Comparison of ENCODE assay signal across 1 cellular context in the genomic region with DNA sequence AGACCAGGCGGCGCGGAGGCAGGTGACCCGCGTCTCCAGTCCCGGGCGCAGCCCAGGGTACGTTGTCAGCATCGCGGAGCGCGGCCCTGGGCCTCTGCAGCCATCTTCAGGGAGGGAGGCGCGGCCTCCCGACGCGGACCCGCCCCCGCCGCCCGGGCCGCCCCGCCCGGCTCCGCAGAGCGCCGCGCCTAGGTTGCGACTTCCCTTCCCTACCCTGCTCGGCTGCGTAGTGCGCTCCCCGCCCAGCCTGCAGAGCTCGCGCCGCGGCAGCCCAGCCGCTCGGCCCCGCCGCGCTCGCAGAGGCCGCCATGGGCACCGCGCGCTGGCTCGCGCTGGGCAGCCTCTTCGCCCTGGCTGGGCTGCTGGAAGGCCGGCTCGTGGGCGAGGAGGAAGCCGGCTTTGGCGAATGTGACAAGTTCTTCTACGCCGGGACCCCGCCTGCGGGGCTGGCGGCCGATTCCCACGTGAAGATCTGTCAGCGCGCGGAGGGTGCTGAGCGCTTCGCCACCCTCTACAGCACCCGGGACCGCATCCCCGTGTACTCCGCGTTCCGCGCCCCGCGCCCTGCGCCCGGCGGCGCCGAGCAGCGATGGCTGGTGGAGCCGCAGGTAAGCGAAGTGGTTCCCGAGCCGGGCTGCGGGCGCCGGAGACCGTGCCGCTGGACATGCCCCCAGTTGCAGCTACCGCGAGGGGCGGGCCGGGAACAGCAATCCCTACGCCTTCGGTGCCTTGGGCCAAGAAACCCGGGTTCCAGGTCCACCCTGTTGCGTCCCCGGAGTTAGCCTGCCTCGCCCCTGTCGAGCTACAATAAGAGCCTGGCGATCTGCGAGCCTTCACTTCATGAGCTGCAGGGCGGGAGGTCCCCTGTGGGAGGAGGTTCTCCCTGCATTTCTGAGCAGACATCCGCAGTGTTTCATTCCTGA.
TF ChIP-seq lines count a peak whose summit lies in the region.

A gene with protein sequence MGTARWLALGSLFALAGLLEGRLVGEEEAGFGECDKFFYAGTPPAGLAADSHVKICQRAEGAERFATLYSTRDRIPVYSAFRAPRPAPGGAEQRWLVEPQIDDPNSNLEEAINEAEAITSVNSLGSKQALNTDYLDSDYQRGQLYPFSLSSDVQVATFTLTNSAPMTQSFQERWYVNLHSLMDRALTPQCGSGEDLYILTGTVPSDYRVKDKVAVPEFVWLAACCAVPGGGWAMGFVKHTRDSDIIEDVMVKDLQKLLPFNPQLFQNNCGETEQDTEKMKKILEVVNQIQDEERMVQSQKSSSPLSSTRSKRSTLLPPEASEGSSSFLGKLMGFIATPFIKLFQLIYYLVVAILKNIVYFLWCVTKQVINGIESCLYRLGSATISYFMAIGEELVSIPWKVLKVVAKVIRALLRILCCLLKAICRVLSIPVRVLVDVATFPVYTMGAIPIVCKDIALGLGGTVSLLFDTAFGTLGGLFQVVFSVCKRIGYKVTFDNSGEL (plus strand): TSS at position 227 of the 923 bp plus-strand sequence. CDS start 82 bp downstream, at position 309.

TF ChIP-seq in K562, 482 proteins besides CTCF, POLR2A, EP300 and RAD21 (continued from another document and continues in another):
- TF ChIP-seq, protein P1, sequence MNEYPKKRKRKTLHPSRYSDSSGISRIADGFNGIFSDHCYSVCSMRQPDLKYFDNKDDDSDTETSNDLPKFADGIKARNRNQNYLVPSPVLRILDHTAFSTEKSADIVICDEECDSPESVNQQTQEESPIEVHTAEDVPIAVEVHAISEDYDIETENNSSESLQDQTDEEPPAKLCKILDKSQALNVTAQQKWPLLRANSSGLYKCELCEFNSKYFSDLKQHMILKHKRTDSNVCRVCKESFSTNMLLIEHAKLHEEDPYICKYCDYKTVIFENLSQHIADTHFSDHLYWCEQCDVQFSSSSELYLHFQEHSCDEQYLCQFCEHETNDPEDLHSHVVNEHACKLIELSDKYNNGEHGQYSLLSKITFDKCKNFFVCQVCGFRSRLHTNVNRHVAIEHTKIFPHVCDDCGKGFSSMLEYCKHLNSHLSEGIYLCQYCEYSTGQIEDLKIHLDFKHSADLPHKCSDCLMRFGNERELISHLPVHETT (CRISPR knock-in tag; conservative IDR thresholded peaks at IDR 0.05 in 1 of 2, IDR thresholded peaks at IDR 0.05 in 1 of 2) = peak in 1 of 2 experiments; percentile 63; a peak in 1 of 4 replicates
- TF ChIP-seq KAT8 (IDR thresholded peaks at IDR 0.05; ENCODE audit: low read depth) (no peak), E2F3 (CRISPR knock-in tag; IDR thresholded peaks at IDR 0.05) (peak; percentile 38), SPI1 (IDR thresholded peaks at IDR 0.05; ENCODE audit: borderline replicate concordance, low read depth, low read length) (peak; percentile 52; the same call in 1 of the 2 replicates), CEBPG (CRISPR knock-in tag; IDR thresholded peaks at IDR 0.05) (peak; percentile 12; the same call in 1 of the 2 replicates), CEBPG (tag; conservative IDR thresholded peaks at IDR 0.05 in 1 of 2, IDR thresholded peaks at IDR 0.05 in 1 of 2) (no peak), HNRNPLL (IDR thresholded peaks at IDR 0.05; ENCODE audit: low read depth, low read length, poor library complexity, severe bottlenecking) (peak; percentile 71), ELF1 (tag; IDR thresholded peaks at IDR 0.05) (no peak), BRD9 (IDR thresholded peaks at IDR 0.05; ENCODE audit: low read depth, partially characterized antibody) (no peak), ZNF316 (IDR thresholded peaks at IDR 0.05) (no peak), NFIC (IDR thresholded peaks at IDR 0.05) (0 out of 2 replicates have a peak, but pooled peaks have one; percentile 12), RNF2 (IDR thresholded peaks at IDR 0.05) (no peak), PRPF4 (IDR thresholded peaks at IDR 0.05; ENCODE audit: insufficient read depth, low read depth, low read length, poor library complexity, severe bottlenecking) (no peak), CHD2 (IDR thresholded peaks at IDR 0.05; ENCODE audit: low read depth, low read length) (0 out of 2 replicates have a peak, but pooled peaks have one; percentile 5), NFE2L1 (tag; IDR thresholded peaks at IDR 0.05; ENCODE audit: borderline replicate concordance, low read depth) (no peak), BDP1 (IDR thresholded peaks at IDR 0.05; ENCODE audit: insufficient read depth, insufficient read length) (no peak), ZNF41 (CRISPR knock-in tag; conservative IDR thresholded peaks at IDR 0.05) (no peak), YBX1 (IDR thresholded peaks at IDR 0.05) (no peak), RBM25 (IDR thresholded peaks at IDR 0.05; ENCODE audit: low read depth, low read length, severe bottlenecking) (no peak), TEAD1 (CRISPR knock-in tag; IDR thresholded peaks at IDR 0.05) (no peak), ZNF140 (CRISPR knock-in tag; IDR thresholded peaks at IDR 0.05) (no peak), HMGN3 (IDR thresholded peaks at IDR 0.05; ENCODE audit: borderline replicate concordance, extremely low read depth, insufficient read length, low read depth, low read length) (peak; percentile 76), CBX5 (IDR thresholded peaks at IDR 0.05; ENCODE audit: borderline replicate concordance, low read depth) (no peak), ARID2 (IDR thresholded peaks at IDR 0.05) (no peak), ZNF699 (CRISPR knock-in tag; IDR thresholded peaks at IDR 0.05; ENCODE audit: insufficient replicate concordance) (no peak), SIN3B (IDR thresholded peaks at IDR 0.05; ENCODE audit: low read depth) (0 out of 2 replicates have a peak, but pooled peaks have one; percentile 32), ZNF324 (CRISPR knock-in tag; IDR thresholded peaks at IDR 0.05) (no peak), BHLHE40 (IDR thresholded peaks at IDR 0.05; ENCODE audit: low read length) (peak; percentile 23; the same call in 1 of the 2 replicates), MYC (IDR thresholded peaks at IDR 0.05; ENCODE audit: low read depth, low read length) (peak; percentile 43; the same call in 1 of the 2 replicates), MYC (CRISPR knock-in tag; IDR thresholded peaks at IDR 0.05; ENCODE audit: borderline replicate concordance, low read depth) (no peak; the same call in 1 of the 2 replicates), ZNF785 (CRISPR knock-in tag; IDR thresholded peaks at IDR 0.05) (no peak), POLR2B (IDR thresholded peaks at IDR 0.05; ENCODE audit: low read depth, partially characterized antibody) (peak; percentile 31), LCOR (CRISPR knock-in tag; IDR thresholded peaks at IDR 0.05) (no peak), ZNF57 (CRISPR knock-in tag; IDR thresholded peaks at IDR 0.05) (no peak), SRSF3 (IDR thresholded peaks at IDR 0.05; ENCODE audit: insufficient read depth, low read length) (no peak), TCFL5 (CRISPR knock-in tag; conservative IDR thresholded peaks at IDR 0.05) (no peak), MEIS2 (IDR thresholded peaks at IDR 0.05; ENCODE audit: partially characterized antibody) (peak; percentile 20), KDM5B (IDR thresholded peaks at IDR 0.05; ENCODE audit: insufficient replicate concordance, low read depth, low read length) (peak; percentile 79), GABPA (tag; conservative IDR thresholded peaks at IDR 0.05; ENCODE audit: low read depth) (peak; percentile 15; the same call in 1 of the 2 replicates), MTA3 (IDR thresholded peaks at IDR 0.05; ENCODE audit: borderline replicate concordance) (0 out of 2 replicates have a peak, but pooled peaks have one; percentile 33), POLR2G (IDR thresholded peaks at IDR 0.05; ENCODE audit: low read depth, low read length) (peak; percentile 92), ATF1 (CRISPR knock-in tag; IDR thresholded peaks at IDR 0.05) (no peak), ATF1 (tag; IDR thresholded peaks at IDR 0.05) (peak; percentile 52), RAD51 (IDR thresholded peaks at IDR 0.05; ENCODE audit: borderline replicate concordance, low read depth) (no peak), RBM39 (optimal IDR thresholded peaks at IDR 0.05; ENCODE audit: low read depth, low read length) (no peak)
- TF ChIP-seq, protein P2, sequence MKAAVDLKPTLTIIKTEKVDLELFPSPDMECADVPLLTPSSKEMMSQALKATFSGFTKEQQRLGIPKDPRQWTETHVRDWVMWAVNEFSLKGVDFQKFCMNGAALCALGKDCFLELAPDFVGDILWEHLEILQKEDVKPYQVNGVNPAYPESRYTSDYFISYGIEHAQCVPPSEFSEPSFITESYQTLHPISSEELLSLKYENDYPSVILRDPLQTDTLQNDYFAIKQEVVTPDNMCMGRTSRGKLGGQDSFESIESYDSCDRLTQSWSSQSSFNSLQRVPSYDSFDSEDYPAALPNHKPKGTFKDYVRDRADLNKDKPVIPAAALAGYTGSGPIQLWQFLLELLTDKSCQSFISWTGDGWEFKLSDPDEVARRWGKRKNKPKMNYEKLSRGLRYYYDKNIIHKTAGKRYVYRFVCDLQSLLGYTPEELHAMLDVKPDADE (conservative IDR thresholded peaks at IDR 0.05; ENCODE audit: control insufficient read depth, low read depth, low read length) = 0 out of 2 replicates have a peak, but pooled peaks have one; percentile 12
- TF ChIP-seq, protein P3, sequence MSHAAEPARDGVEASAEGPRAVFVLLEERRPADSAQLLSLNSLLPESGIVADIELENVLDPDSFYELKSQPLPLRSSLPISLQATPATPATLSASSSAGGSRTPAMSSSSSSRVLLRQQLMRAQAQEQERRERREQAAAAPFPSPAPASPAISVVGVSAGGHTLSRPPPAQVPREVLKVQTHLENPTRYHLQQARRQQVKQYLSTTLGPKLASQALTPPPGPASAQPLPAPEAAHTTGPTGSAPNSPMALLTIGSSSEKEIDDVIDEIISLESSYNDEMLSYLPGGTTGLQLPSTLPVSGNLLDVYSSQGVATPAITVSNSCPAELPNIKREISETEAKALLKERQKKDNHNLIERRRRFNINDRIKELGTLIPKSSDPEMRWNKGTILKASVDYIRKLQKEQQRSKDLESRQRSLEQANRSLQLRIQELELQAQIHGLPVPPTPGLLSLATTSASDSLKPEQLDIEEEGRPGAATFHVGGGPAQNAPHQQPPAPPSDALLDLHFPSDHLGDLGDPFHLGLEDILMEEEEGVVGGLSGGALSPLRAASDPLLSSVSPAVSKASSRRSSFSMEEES (CRISPR knock-in tag; IDR thresholded peaks at IDR 0.05) = no peak
- TF ChIP-seq, protein P4, sequence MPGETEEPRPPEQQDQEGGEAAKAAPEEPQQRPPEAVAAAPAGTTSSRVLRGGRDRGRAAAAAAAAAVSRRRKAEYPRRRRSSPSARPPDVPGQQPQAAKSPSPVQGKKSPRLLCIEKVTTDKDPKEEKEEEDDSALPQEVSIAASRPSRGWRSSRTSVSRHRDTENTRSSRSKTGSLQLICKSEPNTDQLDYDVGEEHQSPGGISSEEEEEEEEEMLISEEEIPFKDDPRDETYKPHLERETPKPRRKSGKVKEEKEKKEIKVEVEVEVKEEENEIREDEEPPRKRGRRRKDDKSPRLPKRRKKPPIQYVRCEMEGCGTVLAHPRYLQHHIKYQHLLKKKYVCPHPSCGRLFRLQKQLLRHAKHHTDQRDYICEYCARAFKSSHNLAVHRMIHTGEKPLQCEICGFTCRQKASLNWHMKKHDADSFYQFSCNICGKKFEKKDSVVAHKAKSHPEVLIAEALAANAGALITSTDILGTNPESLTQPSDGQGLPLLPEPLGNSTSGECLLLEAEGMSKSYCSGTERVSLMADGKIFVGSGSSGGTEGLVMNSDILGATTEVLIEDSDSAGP (CRISPR knock-in tag; IDR thresholded peaks at IDR 0.05) = no peak
- TF ChIP-seq, protein P5, sequence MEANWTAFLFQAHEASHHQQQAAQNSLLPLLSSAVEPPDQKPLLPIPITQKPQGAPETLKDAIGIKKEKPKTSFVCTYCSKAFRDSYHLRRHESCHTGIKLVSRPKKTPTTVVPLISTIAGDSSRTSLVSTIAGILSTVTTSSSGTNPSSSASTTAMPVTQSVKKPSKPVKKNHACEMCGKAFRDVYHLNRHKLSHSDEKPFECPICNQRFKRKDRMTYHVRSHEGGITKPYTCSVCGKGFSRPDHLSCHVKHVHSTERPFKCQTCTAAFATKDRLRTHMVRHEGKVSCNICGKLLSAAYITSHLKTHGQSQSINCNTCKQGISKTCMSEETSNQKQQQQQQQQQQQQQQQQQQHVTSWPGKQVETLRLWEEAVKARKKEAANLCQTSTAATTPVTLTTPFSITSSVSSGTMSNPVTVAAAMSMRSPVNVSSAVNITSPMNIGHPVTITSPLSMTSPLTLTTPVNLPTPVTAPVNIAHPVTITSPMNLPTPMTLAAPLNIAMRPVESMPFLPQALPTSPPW (CRISPR knock-in tag; IDR thresholded peaks at IDR 0.05) = peak; percentile 83
- TF ChIP-seq, protein P6, sequence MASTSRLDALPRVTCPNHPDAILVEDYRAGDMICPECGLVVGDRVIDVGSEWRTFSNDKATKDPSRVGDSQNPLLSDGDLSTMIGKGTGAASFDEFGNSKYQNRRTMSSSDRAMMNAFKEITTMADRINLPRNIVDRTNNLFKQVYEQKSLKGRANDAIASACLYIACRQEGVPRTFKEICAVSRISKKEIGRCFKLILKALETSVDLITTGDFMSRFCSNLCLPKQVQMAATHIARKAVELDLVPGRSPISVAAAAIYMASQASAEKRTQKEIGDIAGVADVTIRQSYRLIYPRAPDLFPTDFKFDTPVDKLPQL (IDR thresholded peaks at IDR 0.05; ENCODE audit: extremely low read depth, insufficient read length) = no peak
- TF ChIP-seq, protein P7, sequence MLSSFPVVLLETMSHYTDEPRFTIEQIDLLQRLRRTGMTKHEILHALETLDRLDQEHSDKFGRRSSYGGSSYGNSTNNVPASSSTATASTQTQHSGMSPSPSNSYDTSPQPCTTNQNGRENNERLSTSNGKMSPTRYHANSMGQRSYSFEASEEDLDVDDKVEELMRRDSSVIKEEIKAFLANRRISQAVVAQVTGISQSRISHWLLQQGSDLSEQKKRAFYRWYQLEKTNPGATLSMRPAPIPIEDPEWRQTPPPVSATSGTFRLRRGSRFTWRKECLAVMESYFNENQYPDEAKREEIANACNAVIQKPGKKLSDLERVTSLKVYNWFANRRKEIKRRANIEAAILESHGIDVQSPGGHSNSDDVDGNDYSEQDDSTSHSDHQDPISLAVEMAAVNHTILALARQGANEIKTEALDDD (IDR thresholded peaks at IDR 0.05) = no peak
- TF ChIP-seq, protein P8, sequence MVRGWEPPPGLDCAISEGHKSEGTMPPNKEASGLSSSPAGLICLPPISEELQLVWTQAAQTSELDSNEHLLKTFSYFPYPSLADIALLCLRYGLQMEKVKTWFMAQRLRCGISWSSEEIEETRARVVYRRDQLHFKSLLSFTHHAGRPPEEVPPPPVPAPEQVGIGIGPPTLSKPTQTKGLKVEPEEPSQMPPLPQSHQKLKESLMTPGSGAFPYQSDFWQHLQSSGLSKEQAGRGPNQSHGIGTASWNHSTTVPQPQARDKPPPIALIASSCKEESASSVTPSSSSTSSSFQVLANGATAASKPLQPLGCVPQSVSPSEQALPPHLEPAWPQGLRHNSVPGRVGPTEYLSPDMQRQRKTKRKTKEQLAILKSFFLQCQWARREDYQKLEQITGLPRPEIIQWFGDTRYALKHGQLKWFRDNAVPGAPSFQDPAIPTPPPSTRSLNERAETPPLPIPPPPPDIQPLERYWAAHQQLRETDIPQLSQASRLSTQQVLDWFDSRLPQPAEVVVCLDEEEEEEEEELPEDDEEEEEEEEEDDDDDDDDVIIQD (CRISPR knock-in tag; IDR thresholded peaks at IDR 0.05) = no peak
